In the genomic region with DNA sequence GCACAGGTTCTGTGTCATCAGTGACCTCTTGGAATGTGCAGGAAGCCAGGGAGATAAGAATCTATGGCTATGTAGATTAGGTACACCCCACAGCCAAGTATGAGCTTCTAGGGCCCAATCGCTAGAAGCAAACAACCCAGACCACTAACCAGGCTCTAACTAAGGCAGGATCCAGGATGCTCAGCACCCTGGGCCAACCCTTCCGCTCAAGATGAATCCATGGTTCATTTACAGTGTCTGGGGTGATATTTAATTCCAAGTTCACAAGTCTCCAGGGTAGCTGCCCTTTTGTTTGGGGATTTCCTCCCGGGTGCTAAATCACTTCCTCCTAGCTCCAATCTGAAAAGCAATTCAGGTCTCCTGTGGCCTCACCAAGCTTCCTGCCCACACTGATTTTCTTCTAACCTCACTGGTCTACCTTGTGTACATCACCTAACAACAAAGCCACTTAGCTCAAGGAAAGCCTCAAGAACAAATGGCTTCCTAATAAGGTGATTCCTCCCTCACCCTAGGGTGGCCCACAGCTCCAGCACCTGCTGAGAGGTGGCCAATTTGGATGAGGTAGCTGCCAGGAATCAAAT, we compare ENCODE assay signal across 1 cellular context.
TF ChIP-seq lines count a peak whose summit lies in the region.

No MANE protein-coding gene starts in this region.

TF ChIP-seq in K562, 482 proteins besides CTCF, POLR2A, EP300 and RAD21:
- TF ChIP-seq, protein P1, sequence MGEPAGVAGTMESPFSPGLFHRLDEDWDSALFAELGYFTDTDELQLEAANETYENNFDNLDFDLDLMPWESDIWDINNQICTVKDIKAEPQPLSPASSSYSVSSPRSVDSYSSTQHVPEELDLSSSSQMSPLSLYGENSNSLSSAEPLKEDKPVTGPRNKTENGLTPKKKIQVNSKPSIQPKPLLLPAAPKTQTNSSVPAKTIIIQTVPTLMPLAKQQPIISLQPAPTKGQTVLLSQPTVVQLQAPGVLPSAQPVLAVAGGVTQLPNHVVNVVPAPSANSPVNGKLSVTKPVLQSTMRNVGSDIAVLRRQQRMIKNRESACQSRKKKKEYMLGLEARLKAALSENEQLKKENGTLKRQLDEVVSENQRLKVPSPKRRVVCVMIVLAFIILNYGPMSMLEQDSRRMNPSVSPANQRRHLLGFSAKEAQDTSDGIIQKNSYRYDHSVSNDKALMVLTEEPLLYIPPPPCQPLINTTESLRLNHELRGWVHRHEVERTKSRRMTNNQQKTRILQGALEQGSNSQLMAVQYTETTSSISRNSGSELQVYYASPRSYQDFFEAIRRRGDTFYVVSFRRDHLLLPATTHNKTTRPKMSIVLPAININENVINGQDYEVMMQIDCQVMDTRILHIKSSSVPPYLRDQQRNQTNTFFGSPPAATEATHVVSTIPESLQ (CRISPR knock-in tag; IDR thresholded peaks at IDR 0.05): no peak
- TF ChIP-seq HDAC2 (IDR thresholded peaks at IDR 0.05) (0 out of 2 replicates have a peak, but pooled peaks have one; percentile 24), KDM1A (IDR thresholded peaks at IDR 0.05) (peak; percentile 45 to 62; a peak in 3 of 4 replicates), SPI1 (IDR thresholded peaks at IDR 0.05; ENCODE audit: borderline replicate concordance, low read depth, low read length) (peak; percentile 20; the same call in 1 of the 2 replicates), CTBP1 (IDR thresholded peaks at IDR 0.05; ENCODE audit: borderline replicate concordance) (peak; percentile 28; the same call in 1 of the 2 replicates), TEAD4 (IDR thresholded peaks at IDR 0.05; ENCODE audit: low read length) (peak; percentile 27; the same call in 1 of the 2 replicates), TEAD4 (CRISPR knock-in tag; IDR thresholded peaks at IDR 0.05; ENCODE audit: borderline replicate concordance) (no peak)
- TF ChIP-seq, protein P2, sequence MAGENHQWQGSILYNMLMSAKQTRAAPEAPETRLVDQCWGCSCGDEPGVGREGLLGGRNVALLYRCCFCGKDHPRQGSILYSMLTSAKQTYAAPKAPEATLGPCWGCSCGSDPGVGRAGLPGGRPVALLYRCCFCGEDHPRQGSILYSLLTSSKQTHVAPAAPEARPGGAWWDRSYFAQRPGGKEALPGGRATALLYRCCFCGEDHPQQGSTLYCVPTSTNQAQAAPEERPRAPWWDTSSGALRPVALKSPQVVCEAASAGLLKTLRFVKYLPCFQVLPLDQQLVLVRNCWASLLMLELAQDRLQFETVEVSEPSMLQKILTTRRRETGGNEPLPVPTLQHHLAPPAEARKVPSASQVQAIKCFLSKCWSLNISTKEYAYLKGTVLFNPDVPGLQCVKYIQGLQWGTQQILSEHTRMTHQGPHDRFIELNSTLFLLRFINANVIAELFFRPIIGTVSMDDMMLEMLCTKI (IDR thresholded peaks at IDR 0.05; ENCODE audit: partially characterized antibody): no peak
TF ChIP-seq in K562: peak in this region for 5.
